Comparison of ENCODE assay signal across 10 cellular contexts in genomic region chr10:132464256-132465192, GRCh38.
DNase-seq lines count a peak whose midpoint lies in the region; ATAC-seq and TF ChIP-seq lines count a peak whose summit lies in the region.
"Had no signal": no experiment of that assay in that cellular context is flagged by ENCODE, and none has a peak within 500 bp of the region (broad histone marks: within the 10 kb centered on the region; RNA-seq: fewer than 3 reads in every experiment).

No MANE protein-coding gene starts in this region.

- no peak overlapping the region for H3K4me3 ChIP-seq in adrenal gland
- no peak overlapping the region for H3K4me3 ChIP-seq in foreskin fibroblast (ENCODE audit: low read depth in 1 of 2, low read length in 2 of 2)
- no peak overlapping the region for H3K4me3 ChIP-seq in mucosa of rectum (ENCODE audit: low read length in 2 of 2)
- H3K4me3 ChIP-seq in testis, result no peak overlapping the region

- no peak for TF ChIP-seq CTCF in adrenal gland (IDR thresholded peaks at IDR 0.05)
- no peak for TF ChIP-seq CTCF in foreskin fibroblast (IDR thresholded peaks at IDR 0.05; ENCODE audit: low read depth, low read length)
- no peak for TF ChIP-seq CTCF in testis (IDR thresholded peaks at IDR 0.05)

- WGBS in adrenal gland, 4 donors, result 64 to 83% (median 71%) methylated on average over 10 to 22 of the region's 22 CpGs; no CpG with 5 or more reads in 1 of the 4 donors
- 44 to 62% methylated on average over 7 to 22 of the region's 22 CpGs for WGBS in testis, 2 donors

- no peak for TF ChIP-seq POLR2A in adrenal gland (IDR thresholded peaks at IDR 0.05)
- no peak for TF ChIP-seq POLR2A in testis (IDR thresholded peaks at IDR 0.05)

- peak in 6 of 7 donors; percentile 39 to 80 (median 46) for DNase-seq in adrenal gland
- peak; percentile 21 to 60 for DNase-seq in foreskin fibroblast
- DNase-seq in testis, result peak; percentile 90
- DNase-seq in NCI-H748 (lab: John Stamatoyannopoulos, UW; ENCODE audit: unreplicated experiment), result no peak
- no peak for DNase-seq in NCI-H526 treated with DMSO at 0.1 percent for 48 hours (lab: John Stamatoyannopoulos, UW)
- no peak for DNase-seq in KBM-7
- DNase-seq: NCI-H748 treated with DMSO at 0.1 percent for 48 hours, T-helper 17 cell had no signal

- H3K27me3 ChIP-seq in adrenal gland (no peaks in the 10 kb centered on the region), mucosa of rectum (ENCODE audit: control insufficient read depth in 2 of 2, insufficient read depth in 2 of 2, low read length in 2 of 2) (no peaks in the 10 kb centered on the region), testis (no peaks in the 10 kb centered on the region)

- no peaks in the 10 kb centered on the region for H3K36me3 ChIP-seq in adrenal gland (replicated peaks in 1 of 2)
- H3K36me3 ChIP-seq in mucosa of rectum (ENCODE audit: control insufficient read depth in 2 of 2, insufficient read depth in 2 of 2, low read length in 2 of 2), result no peaks in the 10 kb centered on the region
- no peaks in the 10 kb centered on the region for H3K36me3 ChIP-seq in testis (ENCODE audit: low read depth, missing control alignments)

- H3K9me3 ChIP-seq in adrenal gland (replicated peaks in 1 of 3) (no peaks in the 10 kb centered on the region), mucosa of rectum (ENCODE audit: control insufficient read depth in 2 of 2, low read length in 2 of 2) (no peaks in the 10 kb centered on the region), testis (no peaks in the 10 kb centered on the region)

- H3K4me1 ChIP-seq in adrenal gland (replicated peaks in 1 of 2) (peaks cover 6 to 16% of the 10 kb centered on the region in 2 donors), mucosa of rectum (ENCODE audit: control insufficient read depth in 2 of 2, insufficient read depth in 2 of 2, low read length in 2 of 2) (peaks cover 44 to 65% of the 10 kb centered on the region in 2 donors), testis (peaks cover 79% of the 10 kb centered on the region)

- intact Hi-C loops in adrenal gland (cut with DNase I) (no loop called here), testis (cut with DNase I; ENCODE audit: low total_unique reads) (loop anchor here (10.0 kb wide), 1 partner anchor 70 kb away; the partner anchor contains the start of gene INPP5A)

- in situ Hi-C loops in KBM-7 (cut with MboI; ENCODE audit: low pct_unique_long_range_greater_than_20kb, low sequenced_read_pairs), result no loop called here

- peak overlapping the region; percentile 24 to 50 for H3K9ac ChIP-seq in mucosa of rectum (ENCODE audit: low read depth in 1 of 2, low read length in 2 of 2)

- no peak for ATAC-seq in HG02852 (IDR thresholded peaks at IDR 0.05; ENCODE audit: unreplicated experiment)
- ATAC-seq: T-helper 17 cell had no signal

- H3K27ac ChIP-seq in adrenal gland, result peak overlapping the region in 4 of 5 donors; percentile 4 to 84 (median 46)
- H3K27ac ChIP-seq in mucosa of rectum (ENCODE audit: low read depth in 2 of 2, low read length in 2 of 2), result peak overlapping the region; percentile 80
- H3K27ac ChIP-seq in testis, result peak overlapping the region; percentile 69 to 94

Comparison
In these comparisons a context has a peak if more than half of its experiments do, and no peak if none do; other contexts are left out.
1. DNase-seq: peak in adrenal gland (6 of 7), foreskin fibroblast (2 of 2) and testis (single experiment); none in NCI-H748 (single experiment), NCI-H526 treated with DMSO at 0.1 percent for 48 hours (single experiment) and KBM-7 (single experiment).
2. Peak in every context shown above with its lines, with median percentiles within 50 percentile points of each other: H3K27ac ChIP-seq.